In genomic region chr17:6610011-6610410, GRCh38 we compare ENCODE assay signal across 29 cellular contexts. TPM values are rescaled to one million over a fixed set of nuclear protein-coding genes. Genes with fewer than 3 reads are reported as not detected.
"Had no signal": no experiment of that assay in that cellular context is flagged by ENCODE, and none has a peak within 500 bp of the region (broad histone marks: within the 10 kb centered on the region; RNA-seq: fewer than 3 reads in every experiment).

No MANE protein-coding gene starts in this region.

- H3K27ac ChIP-seq: left lung, lower lobe of right lung, pancreas, prostate gland, skin epidermis, suprapubic skin, thoracic aorta, tibial artery, upper lobe of right lung had no signal

- H3K9me3 Mint-ChIP-seq: nephron; neural crest cell; stimulated activated effector memory CD8-positive, alpha-beta T cell treated with anti-CD3 and anti-CD28 coated beads, Interleukin-12 subunit alpha, Interleukin-12 subunit beta, amount 100 ng/mL, for 72 hours; stimulated activated naive CD8-positive, alpha-beta T cell treated with anti-CD3 and anti-CD28 coated beads, Interleukin-15, Interleukin-2, amounts not matched to agents 100 ng/mL and 50 ng/mL, for 24 hours had no signal

- DNase-seq: kidney glomerular epithelial cell; left colon; left lung; lower lobe of right lung; mammary epithelial cell; mesenchymal stem cell; naive thymus-derived CD8-positive, alpha-beta T cell; nucleus accumbens; pancreas; posterior cingulate gyrus; retina; right cardiac atrium; spleen; stimulated activated CD4-positive, alpha-beta T cell treated with anti-CD3 and anti-CD28 coated beads, Interleukin-4, amount 100 ng/mL, for 24 hours; stimulated activated naive CD4-positive, alpha-beta T cell; tibial artery; trophoblast cell; upper lobe of right lung had no signal

- FAIRE-seq: keratinocyte, pancreas, urothelium cell line had no signal

- H3K36me3 ChIP-seq: prostate gland had no signal

- H3K9me3 ChIP-seq: left lung, lower lobe of right lung, pancreas, prostate gland, spleen, suprapubic skin, thoracic aorta, tibial artery, upper lobe of right lung had no signal

- ATAC-seq: left colon; left lung; lower lobe of right lung; naive thymus-derived CD8-positive, alpha-beta T cell; pancreas; right cardiac atrium; sciatic nerve; stimulated activated effector memory CD8-positive, alpha-beta T cell treated with anti-CD3 and anti-CD28 coated beads, Interleukin-12 subunit alpha, Interleukin-12 subunit beta, amount 100 ng/mL, for 72 hours; upper lobe of right lung had no signal

- H3K27ac Mint-ChIP-seq: naive thymus-derived CD8-positive, alpha-beta T cell; nephron; stimulated activated effector memory CD8-positive, alpha-beta T cell treated with anti-CD3 and anti-CD28 coated beads, Interleukin-12 subunit alpha, Interleukin-12 subunit beta, amount 100 ng/mL, for 72 hours; stimulated activated naive CD8-positive, alpha-beta T cell treated with anti-CD3 and anti-CD28 coated beads, Interleukin-15, Interleukin-2, amounts not matched to agents 100 ng/mL and 50 ng/mL, for 24 hours had no signal

- H3K4me1 ChIP-seq: left lung, lower lobe of right lung, pancreas, prostate gland, suprapubic skin, tibial artery, upper lobe of right lung had no signal

- H3K27me3 ChIP-seq: left lung, pancreas, spleen, suprapubic skin, tibial artery, upper lobe of right lung had no signal

- H3K4me1 Mint-ChIP-seq: nephron; neural crest cell; stimulated activated effector memory CD8-positive, alpha-beta T cell treated with anti-CD3 and anti-CD28 coated beads, Interleukin-12 subunit alpha, Interleukin-12 subunit beta, amount 100 ng/mL, for 72 hours had no signal

- H3K4me3 ChIP-seq: left lung, lower lobe of right lung, pancreas, prostate gland, skin epidermis, spleen, suprapubic skin, thoracic aorta, tibial artery, upper lobe of right lung had no signal

- H3K4me3 Mint-ChIP-seq: naive thymus-derived CD8-positive, alpha-beta T cell; nephron; neural crest cell; stimulated activated effector memory CD8-positive, alpha-beta T cell treated with anti-CD3 and anti-CD28 coated beads, Interleukin-12 subunit alpha, Interleukin-12 subunit beta, amount 100 ng/mL, for 72 hours; stimulated activated naive CD8-positive, alpha-beta T cell treated with anti-CD3 and anti-CD28 coated beads, Interleukin-15, Interleukin-2, amounts not matched to agents 100 ng/mL and 50 ng/mL, for 24 hours had no signal

- H3K27me3 Mint-ChIP-seq: naive thymus-derived CD8-positive, alpha-beta T cell; stimulated activated naive CD8-positive, alpha-beta T cell treated with anti-CD3 and anti-CD28 coated beads, Interleukin-15, Interleukin-2, amounts not matched to agents 100 ng/mL and 50 ng/mL, for 24 hours had no signal

RNA-seq across cellular contexts. Expression of gene C17orf100, which starts 41.6 kb away (rescaled TPM):
- total RNA-seq: thoracic aorta had no signal

RNA-seq across cellular contexts. Expression of gene PITPNM3, which starts 53.7 kb away (rescaled TPM):
- polyA plus RNA-seq: naive thymus-derived CD8-positive, alpha-beta T cell had no signal
